In genomic region chr1:27504588-27505419, GRCh38 we compare ENCODE assay signal across 1 cellular context.
TF ChIP-seq lines count a peak whose summit lies in the region.

No MANE protein-coding gene starts in this region.

TF ChIP-seq in WTC11, 78 proteins besides CTCF, POLR2A, EP300 and RAD21 (continued from another document):
- TF ChIP-seq, protein P1, sequence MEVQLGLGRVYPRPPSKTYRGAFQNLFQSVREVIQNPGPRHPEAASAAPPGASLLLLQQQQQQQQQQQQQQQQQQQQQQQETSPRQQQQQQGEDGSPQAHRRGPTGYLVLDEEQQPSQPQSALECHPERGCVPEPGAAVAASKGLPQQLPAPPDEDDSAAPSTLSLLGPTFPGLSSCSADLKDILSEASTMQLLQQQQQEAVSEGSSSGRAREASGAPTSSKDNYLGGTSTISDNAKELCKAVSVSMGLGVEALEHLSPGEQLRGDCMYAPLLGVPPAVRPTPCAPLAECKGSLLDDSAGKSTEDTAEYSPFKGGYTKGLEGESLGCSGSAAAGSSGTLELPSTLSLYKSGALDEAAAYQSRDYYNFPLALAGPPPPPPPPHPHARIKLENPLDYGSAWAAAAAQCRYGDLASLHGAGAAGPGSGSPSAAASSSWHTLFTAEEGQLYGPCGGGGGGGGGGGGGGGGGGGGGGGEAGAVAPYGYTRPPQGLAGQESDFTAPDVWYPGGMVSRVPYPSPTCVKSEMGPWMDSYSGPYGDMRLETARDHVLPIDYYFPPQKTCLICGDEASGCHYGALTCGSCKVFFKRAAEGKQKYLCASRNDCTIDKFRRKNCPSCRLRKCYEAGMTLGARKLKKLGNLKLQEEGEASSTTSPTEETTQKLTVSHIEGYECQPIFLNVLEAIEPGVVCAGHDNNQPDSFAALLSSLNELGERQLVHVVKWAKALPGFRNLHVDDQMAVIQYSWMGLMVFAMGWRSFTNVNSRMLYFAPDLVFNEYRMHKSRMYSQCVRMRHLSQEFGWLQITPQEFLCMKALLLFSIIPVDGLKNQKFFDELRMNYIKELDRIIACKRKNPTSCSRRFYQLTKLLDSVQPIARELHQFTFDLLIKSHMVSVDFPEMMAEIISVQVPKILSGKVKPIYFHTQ (CRISPR knock-in tag; IDR thresholded peaks at IDR 0.05), result no peak
- TF ChIP-seq, protein P2, sequence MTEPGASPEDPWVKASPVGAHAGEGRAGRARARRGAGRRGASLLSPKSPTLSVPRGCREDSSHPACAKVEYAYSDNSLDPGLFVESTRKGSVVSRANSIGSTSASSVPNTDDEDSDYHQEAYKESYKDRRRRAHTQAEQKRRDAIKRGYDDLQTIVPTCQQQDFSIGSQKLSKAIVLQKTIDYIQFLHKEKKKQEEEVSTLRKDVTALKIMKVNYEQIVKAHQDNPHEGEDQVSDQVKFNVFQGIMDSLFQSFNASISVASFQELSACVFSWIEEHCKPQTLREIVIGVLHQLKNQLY (CRISPR knock-in tag; IDR thresholded peaks at IDR 0.05), result no peak
- TF ChIP-seq RELA (CRISPR knock-in tag; IDR thresholded peaks at IDR 0.05; ENCODE audit: borderline replicate concordance), result no peak
- peak; percentile 17; the same call in 1 of the 2 replicates for TF ChIP-seq ETV6 (CRISPR knock-in tag; IDR thresholded peaks at IDR 0.05)
- peak; percentile 6; the same call in 1 of the 2 replicates for TF ChIP-seq MXD4 (CRISPR knock-in tag; IDR thresholded peaks at IDR 0.05; ENCODE audit: borderline replicate concordance)
- TF ChIP-seq ZNF423 (CRISPR knock-in tag; IDR thresholded peaks at IDR 0.05), result no peak
- peak; percentile 47; the same call in 1 of the 2 replicates for TF ChIP-seq GABPB1 (CRISPR knock-in tag; IDR thresholded peaks at IDR 0.05)
- 0 out of 2 replicates have a peak, but pooled peaks have one; percentile 36 for TF ChIP-seq EMX1 (CRISPR knock-in tag; IDR thresholded peaks at IDR 0.05)
- TF ChIP-seq CREB1 (CRISPR knock-in tag; IDR thresholded peaks at IDR 0.05), result no peak
- peak; percentile 93 for TF ChIP-seq GTF2I (CRISPR knock-in tag; conservative IDR thresholded peaks at IDR 0.05)
- TF ChIP-seq HMGA2 (CRISPR knock-in tag; IDR thresholded peaks at IDR 0.05), result no peak
- TF ChIP-seq ZNF396 (CRISPR knock-in tag; IDR thresholded peaks at IDR 0.05; ENCODE audit: borderline replicate concordance), result no peak
- TF ChIP-seq ZNF671 (CRISPR knock-in tag; IDR thresholded peaks at IDR 0.05), result no peak
- TF ChIP-seq FOXJ3 (CRISPR knock-in tag; IDR thresholded peaks at IDR 0.05; ENCODE audit: borderline replicate concordance), result no peak
- TF ChIP-seq ZNF317 (CRISPR knock-in tag; IDR thresholded peaks at IDR 0.05; ENCODE audit: borderline replicate concordance, low read depth), result no peak
- no peak for TF ChIP-seq AFF4 (CRISPR knock-in tag; IDR thresholded peaks at IDR 0.05; ENCODE audit: borderline replicate concordance)
- TF ChIP-seq ESRRA (CRISPR knock-in tag; IDR thresholded peaks at IDR 0.05; ENCODE audit: borderline replicate concordance), result no peak; the same call in 1 of the 2 replicates
- no peak for TF ChIP-seq SOX15 (CRISPR knock-in tag; IDR thresholded peaks at IDR 0.05)
- TF ChIP-seq ZBTB21 (CRISPR knock-in tag; IDR thresholded peaks at IDR 0.05; ENCODE audit: borderline replicate concordance), result no peak
- no peak for TF ChIP-seq ZMAT4 (CRISPR knock-in tag; IDR thresholded peaks at IDR 0.05)
- TF ChIP-seq, protein P3, sequence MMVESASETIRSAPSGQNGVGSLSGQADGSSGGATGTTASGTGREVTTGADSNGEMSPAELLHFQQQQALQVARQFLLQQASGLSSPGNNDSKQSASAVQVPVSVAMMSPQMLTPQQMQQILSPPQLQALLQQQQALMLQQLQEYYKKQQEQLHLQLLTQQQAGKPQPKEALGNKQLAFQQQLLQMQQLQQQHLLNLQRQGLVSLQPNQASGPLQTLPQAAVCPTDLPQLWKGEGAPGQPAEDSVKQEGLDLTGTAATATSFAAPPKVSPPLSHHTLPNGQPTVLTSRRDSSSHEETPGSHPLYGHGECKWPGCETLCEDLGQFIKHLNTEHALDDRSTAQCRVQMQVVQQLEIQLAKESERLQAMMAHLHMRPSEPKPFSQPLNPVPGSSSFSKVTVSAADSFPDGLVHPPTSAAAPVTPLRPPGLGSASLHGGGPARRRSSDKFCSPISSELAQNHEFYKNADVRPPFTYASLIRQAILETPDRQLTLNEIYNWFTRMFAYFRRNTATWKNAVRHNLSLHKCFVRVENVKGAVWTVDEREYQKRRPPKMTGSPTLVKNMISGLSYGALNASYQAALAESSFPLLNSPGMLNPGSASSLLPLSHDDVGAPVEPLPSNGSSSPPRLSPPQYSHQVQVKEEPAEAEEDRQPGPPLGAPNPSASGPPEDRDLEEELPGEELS (CRISPR knock-in tag; IDR thresholded peaks at IDR 0.05), result no peak
- TF ChIP-seq SMAD4 (CRISPR knock-in tag; IDR thresholded peaks at IDR 0.05), result no peak
- TF ChIP-seq NR1H2 (CRISPR knock-in tag; IDR thresholded peaks at IDR 0.05), result no peak
- TF ChIP-seq FOXP1 (CRISPR knock-in tag; IDR thresholded peaks at IDR 0.05; ENCODE audit: borderline replicate concordance), result no peak
- TF ChIP-seq ZBTB43 (CRISPR knock-in tag; IDR thresholded peaks at IDR 0.05), result no peak
- TF ChIP-seq HMGXB4 (CRISPR knock-in tag; IDR thresholded peaks at IDR 0.05), result no peak
- TF ChIP-seq JAZF1 (CRISPR knock-in tag; IDR thresholded peaks at IDR 0.05), result no peak
- TF ChIP-seq E2F5 (CRISPR knock-in tag; IDR thresholded peaks at IDR 0.05), result no peak
